Comparison of ENCODE assay signal across 23 cellular contexts in genomic region chr18:3798032-3798431, GRCh38.
DNase-seq lines count a peak whose midpoint lies in the region; ATAC-seq and TF ChIP-seq lines count a peak whose summit lies in the region.
"Had no signal": no experiment of that assay in that cellular context is flagged by ENCODE, and none has a peak within 500 bp of the region (broad histone marks: within the 10 kb centered on the region; RNA-seq: fewer than 3 reads in every experiment).

No MANE protein-coding gene starts in this region.

- peak overlapping the region in 2 of 3 donors; percentile 0 to 21 for H3K27ac ChIP-seq in right lobe of liver
- H3K27ac ChIP-seq: BLaER1 had no signal

- peak overlapping the region; percentile 28 for H3K27ac Mint-ChIP-seq in Calu3 (ENCODE audit: unreplicated experiment)
- H3K27ac Mint-ChIP-seq: CD4-positive, alpha-beta T cell; HFFc6 had no signal

- no peaks in the 10 kb centered on the region for H3K27me3 ChIP-seq in right lobe of liver
- H3K27me3 ChIP-seq: BLaER1 had no signal

- intact Hi-C loops in Calu3 (cut with micrococcal nuclease; ENCODE audit: unreplicated experiment), result no loop called here
- intact Hi-C loops in right lobe of liver (cut with DNase I), result no loop called here

- TF ChIP-seq POLR2A in right lobe of liver (IDR thresholded peaks at IDR 0.05), result no peak

- TF ChIP-seq CTCF in Calu3 (IDR thresholded peaks at IDR 0.05; ENCODE audit: unreplicated experiment), result no peak
- no peak for TF ChIP-seq CTCF in epithelial cell of proximal tubule (conservative IDR thresholded peaks at IDR 0.05; ENCODE audit: low read depth, low read length)
- TF ChIP-seq CTCF in right lobe of liver (IDR thresholded peaks at IDR 0.05), result no peak

- CTCF ChIA-PET in Calu3 (lab: Charles Lee), result no interaction called here

- no peaks in the 10 kb centered on the region for H3K4me1 ChIP-seq in right lobe of liver
- H3K4me1 ChIP-seq: BLaER1 had no signal

- DNase-seq in Calu3 (no peak), epithelial cell of proximal tubule (ENCODE audit: low read depth) (peak; percentile 37), right lobe of liver (no peak), renal cortical epithelial cell (ENCODE audit: low read depth) (peak; percentile 89), SK-N-DZ (ENCODE audit: low spot score) (no peak), CD1c-positive myeloid dendritic cell (ENCODE audit: extremely low spot score) (no peak)
- DNase-seq: CD4-positive, alpha-beta T cell; DND-41; HFFc6; KBM-7; MV-4-11; NCI-H1105; NCI-H1436 treated with DMSO at 0.1 percent for 48 hours; NCI-H187 treated with DMSO at 0.1 percent for 48 hours; NCI-H446; NCI-H526; NCI-H82; NK-92 treated with Interleukin-12 subunit alpha and Interleukin-12 subunit beta, amount 100 ng/mL, for 24 hours; PC-3 had no signal

- H3K4me3 ChIP-seq in epithelial cell of proximal tubule (ENCODE audit: low read depth, low read length) (no peak overlapping the region), right lobe of liver (no peak overlapping the region)
- H3K4me3 ChIP-seq: BLaER1, HAP-1 had no signal

- H3K36me3 Mint-ChIP-seq in Calu3 (ENCODE audit: insufficient read depth, unreplicated experiment), result no peaks in the 10 kb centered on the region

- H3K27me3 Mint-ChIP-seq in Calu3 (ENCODE audit: unreplicated experiment), result no peaks in the 10 kb centered on the region

- 46% methylated on average over 3 of the region's 3 CpGs for WGBS in right lobe of liver (ENCODE audit: insufficient coverage, low coverage, low lambda C conversion rate, missing lambda C conversion rate)

- no peaks in the 10 kb centered on the region for H3K9me3 Mint-ChIP-seq in Calu3 (ENCODE audit: low read depth, unreplicated experiment)
- H3K9me3 Mint-ChIP-seq: CD4-positive, alpha-beta T cell; HFFc6 had no signal

- H3K36me3 ChIP-seq in right lobe of liver, result no peaks in the 10 kb centered on the region
- H3K36me3 ChIP-seq: BLaER1, HAP-1 had no signal

- ATAC-seq in right lobe of liver (peak; percentile 86 to 88 (median 86)), GM18502 (IDR thresholded peaks at IDR 0.05; ENCODE audit: poor library complexity, unreplicated experiment) (no peak)
- ATAC-seq: PC-3, SK-N-SH treated with all-trans-retinoic acid at 6 μM for 48 hours had no signal

- no peak overlapping the region for H3K4me3 Mint-ChIP-seq in Calu3 (ENCODE audit: low read depth, unreplicated experiment)
- H3K4me3 Mint-ChIP-seq: CD4-positive, alpha-beta T cell; HFFc6 had no signal

- H3K9me3 ChIP-seq in right lobe of liver, result no peaks in the 10 kb centered on the region
- H3K9me3 ChIP-seq: BLaER1, HAP-1 had no signal

- peaks cover 38% of the 10 kb centered on the region for H3K4me1 Mint-ChIP-seq in Calu3 (ENCODE audit: low read depth, unreplicated experiment)

- no TSS peak for BruUV-seq in Calu3 (replicated peaks; lab: Mats Ljungman, UMichigan)

Comparison
In these comparisons a context has a peak if more than half of its experiments do, and no peak if none do; other contexts are left out.
1. DNase-seq: peak in epithelial cell of proximal tubule (single experiment) and renal cortical epithelial cell (single experiment); none in Calu3 (single experiment), right lobe of liver (0 of 3), SK-N-DZ (single experiment) and CD1c-positive myeloid dendritic cell (single experiment).